Comparison of ENCODE assay signal across 25 cellular contexts in the genomic region with DNA sequence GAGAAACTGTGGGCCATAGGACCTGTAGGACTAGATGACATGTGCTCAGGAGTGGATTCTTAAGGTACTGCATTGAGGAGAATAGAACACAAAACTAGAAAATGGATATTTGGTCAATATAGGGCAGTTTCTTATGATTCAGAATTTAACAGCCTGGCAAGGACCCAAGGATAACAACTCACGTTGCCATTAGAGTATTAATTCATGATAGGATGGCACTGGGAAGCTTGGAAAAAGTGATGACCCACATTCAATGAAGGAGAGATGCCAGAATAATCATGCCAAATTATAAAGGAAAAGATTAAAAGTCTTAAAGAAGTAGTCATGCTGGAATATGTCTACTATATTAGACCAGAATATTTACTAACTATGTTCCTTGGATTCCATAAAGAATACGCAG.
"Had no signal": no experiment of that assay in that cellular context is flagged by ENCODE, and none has a peak within 500 bp of the region (broad histone marks: within the 10 kb centered on the region; RNA-seq: fewer than 3 reads in every experiment).

No MANE protein-coding gene starts in this region.

- H3K4me3 ChIP-seq: dorsolateral prefrontal cortex, esophagus muscularis mucosa, lower lobe of right lung, ovary, psoas muscle, sigmoid colon, skin epidermis, spleen, tibial artery had no signal

- H3K27me3 Mint-ChIP-seq: naive thymus-derived CD8-positive, alpha-beta T cell; stimulated activated memory B cell treated with anti-CD40 and anti-IgM and Interleukin-4, amounts not matched to agents 10 μg/mL and 1 μg/mL and 100 μg/mL, for 72 hours; type B pancreatic cell had no signal

- H3K36me3 Mint-ChIP-seq: immature natural killer cell; naive thymus-derived CD8-positive, alpha-beta T cell; stimulated activated memory B cell treated with anti-CD40 and anti-IgM and Interleukin-4, amounts not matched to agents 10 μg/mL and 1 μg/mL and 100 μg/mL, for 72 hours; type B pancreatic cell had no signal

- DNase-seq: dorsolateral prefrontal cortex; effector CD4-positive, alpha-beta T cell; hypothalamus; immature natural killer cell; islet precursor cell; kidney glomerular epithelial cell; left colon; left ventricle myocardium superior; lower lobe of right lung; naive thymus-derived CD8-positive, alpha-beta T cell; occipital lobe; ovary; psoas muscle; sigmoid colon; spleen; stimulated activated CD4-positive, alpha-beta T cell treated with anti-CD3 and anti-CD28 coated beads, Interleukin-4, amount 100 ng/mL, for 4 hours; stimulated activated naive CD8-positive, alpha-beta T cell treated with anti-CD3 and anti-CD28 coated beads, Interleukin-15, Interleukin-2, amounts not matched to agents 100 U/mL and 50 U/mL, for 24 hours; substantia nigra; testis; tibial artery had no signal

- H3K4me3 Mint-ChIP-seq: immature natural killer cell; naive thymus-derived CD8-positive, alpha-beta T cell; stimulated activated memory B cell treated with anti-CD40 and anti-IgM and Interleukin-4, amounts not matched to agents 10 μg/mL and 1 μg/mL and 100 μg/mL, for 72 hours; type B pancreatic cell had no signal

- H3K27ac ChIP-seq: dorsolateral prefrontal cortex, esophagus muscularis mucosa, lower lobe of right lung, ovary, psoas muscle, sigmoid colon, skin epidermis, spleen, testis, tibial artery had no signal

- H3K27ac Mint-ChIP-seq: immature natural killer cell; naive thymus-derived CD8-positive, alpha-beta T cell; stimulated activated memory B cell treated with anti-CD40 and anti-IgM and Interleukin-4, amounts not matched to agents 10 μg/mL and 1 μg/mL and 100 μg/mL, for 72 hours; type B pancreatic cell had no signal

- H3K9me3 ChIP-seq: esophagus muscularis mucosa, lower lobe of right lung, ovary, psoas muscle, sigmoid colon, spleen, testis, tibial artery had no signal

- H3K4me1 ChIP-seq: esophagus muscularis mucosa, lower lobe of right lung, psoas muscle, sigmoid colon, spleen, testis had no signal

- H3K9me3 Mint-ChIP-seq: naive thymus-derived CD8-positive, alpha-beta T cell; stimulated activated memory B cell treated with anti-CD40 and anti-IgM and Interleukin-4, amounts not matched to agents 10 μg/mL and 1 μg/mL and 100 μg/mL, for 72 hours had no signal

- H3K27me3 ChIP-seq: esophagus muscularis mucosa, ovary, sigmoid colon, spleen, testis, tibial artery had no signal

- ATAC-seq: left colon; left ventricle myocardium superior; lower lobe of right lung; naive thymus-derived CD8-positive, alpha-beta T cell; psoas muscle; right cardiac atrium; stimulated activated memory B cell treated with anti-CD40 and anti-IgM and Interleukin-4, amounts not matched to agents 10 μg/mL and 1 μg/mL and 100 μg/mL, for 72 hours; stimulated activated naive CD8-positive, alpha-beta T cell treated with anti-CD3 and anti-CD28 coated beads, Interleukin-15, Interleukin-2, amounts not matched to agents 100 U/mL and 50 U/mL, for 24 hours had no signal

- H3K36me3 ChIP-seq: esophagus muscularis mucosa, lower lobe of right lung, ovary, sigmoid colon, spleen, tibial artery had no signal

- H3K4me1 Mint-ChIP-seq: immature natural killer cell; naive thymus-derived CD8-positive, alpha-beta T cell; stimulated activated memory B cell treated with anti-CD40 and anti-IgM and Interleukin-4, amounts not matched to agents 10 μg/mL and 1 μg/mL and 100 μg/mL, for 72 hours had no signal
